In the genomic region with DNA sequence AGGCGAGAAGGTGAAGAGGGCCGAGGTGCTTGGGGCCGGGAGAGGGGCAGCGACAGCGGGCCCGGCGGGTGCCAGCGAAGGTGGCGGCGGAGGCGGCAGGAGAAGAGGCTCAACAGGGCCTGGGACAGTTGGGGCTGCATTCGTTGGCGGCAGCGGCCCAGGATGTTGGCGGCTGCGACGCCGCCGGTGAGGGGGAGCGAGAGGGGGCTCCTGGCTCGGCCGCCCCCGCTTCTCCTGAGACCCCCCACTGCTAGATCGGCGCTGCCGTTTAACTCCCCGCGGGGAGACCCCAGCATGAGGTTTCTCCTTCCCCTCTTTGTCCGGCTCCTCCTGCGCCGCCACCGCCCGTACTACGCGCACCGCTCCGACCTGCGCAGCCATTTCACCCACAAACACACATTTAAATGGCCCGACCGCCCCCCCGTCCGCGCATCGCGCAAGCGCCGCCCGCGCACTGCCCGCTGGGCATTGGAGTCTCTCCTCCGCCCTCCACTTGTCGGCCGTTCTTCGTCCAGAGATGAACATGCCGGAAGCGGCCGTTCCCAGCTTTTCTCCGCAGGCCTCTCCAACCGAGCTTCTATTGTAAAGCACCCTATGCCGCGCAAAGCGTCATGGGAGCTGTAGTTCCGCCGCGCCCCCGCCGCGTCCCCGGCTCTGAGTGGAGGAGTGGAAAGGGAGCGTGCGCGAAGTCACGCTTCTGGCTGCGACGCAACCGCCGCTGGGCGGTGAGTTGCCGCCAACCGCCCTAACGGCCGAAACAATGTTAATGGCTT, we compare ENCODE assay signal across 8 cellular contexts. TPM values are rescaled to one million over a fixed set of nuclear protein-coding genes. Genes with fewer than 3 reads are reported as not detected.
A peak's percentile ranks its signal among the peaks of the same experiment; 100 is the strongest.
DNase-seq lines count a peak whose midpoint lies in the region; ATAC-seq lines count a peak whose summit lies in the region.

Gene RSBN1, minus strand, starts transcription at position 589 of the 773 bp plus-strand sequence. Its CDS starts 64 bp downstream, at position 525.

- DNase-seq in CMK (ENCODE audit: low read depth) (peak; percentile 91), HS-5 (ENCODE audit: low read depth) (peak; percentile 98), lung microvascular endothelial cell (ENCODE audit: low read depth in 2 of 2) (peak; percentile 100)
- DNase-seq in NK-92 treated with Interleukin-12 subunit alpha and Interleukin-12 subunit beta, amount 100 ng/mL, for 24 hours (lab: John Stamatoyannopoulos, UW) = peak; percentile 99
- DNase-seq in activated CD8-positive, alpha-beta memory T cell treated with anti-CD3 and anti-CD28 coated beads for 24 hours = peak; percentile 98
- DNase-seq in effector CD4-positive, alpha-beta T cell = peak; percentile 98
- peak; percentile 96 to 98 (median 98) for DNase-seq in stimulated activated CD4-positive, alpha-beta T cell treated with anti-CD3 and anti-CD28 coated beads, TNF-alpha, amount 100 ng/mL, for 48 hours (ENCODE audit: low read depth in 3 of 3)

- ATAC-seq in GM19468 (IDR thresholded peaks at IDR 0.05; ENCODE audit: extremely low read depth, unreplicated experiment) = peak; percentile 93

RNA-seq across cellular contexts. Expression of gene RSBN1, which starts in this region (rescaled TPM):
- total RNA-seq in lung microvascular endothelial cell = 5.7 and 9.7 TPM in 2 replicates

Comparison
In these comparisons a context has a peak if more than half of its experiments do, and no peak if none do; other contexts are left out.
1. Peak in every context shown above with its lines: DNase-seq and ATAC-seq.